ENCODE assay signal across 9 cellular contexts in the genomic region with DNA sequence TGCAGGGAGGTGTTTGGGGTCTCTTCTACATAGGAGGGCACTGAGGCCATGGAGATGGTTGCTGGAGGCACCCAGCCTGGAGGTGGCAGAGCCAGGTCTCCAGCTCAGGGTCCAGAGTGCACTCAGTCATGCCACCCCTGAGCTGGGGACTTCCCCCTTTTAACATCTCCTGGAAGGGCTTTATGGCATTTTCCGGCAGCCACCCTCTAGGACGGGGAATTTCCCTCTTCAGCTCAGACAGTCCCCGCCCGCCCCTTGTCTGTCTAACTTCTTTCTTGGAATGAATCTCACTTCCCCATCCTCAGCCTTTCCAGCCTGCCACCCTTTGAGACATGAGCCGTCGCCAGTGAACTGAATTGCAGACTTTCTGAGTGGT. TPM values are rescaled to one million over a fixed set of nuclear protein-coding genes. Genes with fewer than 3 reads are reported as not detected.
DNase-seq lines count a peak whose midpoint lies in the region; ATAC-seq and TF ChIP-seq lines count a peak whose summit lies in the region.
"Had no signal": no experiment of that assay in that cellular context is flagged by ENCODE, and none has a peak within 500 bp of the region (broad histone marks: within the 10 kb centered on the region; RNA-seq: fewer than 3 reads in every experiment).

No MANE protein-coding gene starts in this region.

- no peaks in the 10 kb centered on the region for H3K4me1 Mint-ChIP-seq in CD8-positive, alpha-beta memory T cell
- H3K4me1 Mint-ChIP-seq: activated naive CD4-positive, alpha-beta T cell treated with anti-CD3 and anti-CD28 coated beads, Interleukin-2, amount 50 U/mL, for 24 hours had no signal

- POLR2A ChIA-PET in CD8-positive, alpha-beta memory T cell (lab: Charles Lee): no interaction called here

- no peak overlapping the region for H3K4me2 ChIP-seq in osteoblast (ENCODE audit: insufficient read depth, low read length)

- no peaks in the 10 kb centered on the region for H3K9me3 Mint-ChIP-seq in CD8-positive, alpha-beta memory T cell
- H3K9me3 Mint-ChIP-seq: activated naive CD4-positive, alpha-beta T cell treated with anti-CD3 and anti-CD28 coated beads, Interleukin-2, amount 50 U/mL, for 24 hours had no signal

- peaks cover 0 to 3% (median 0%) of the 10 kb centered on the region in 3 donors for H3K36me3 Mint-ChIP-seq in CD8-positive, alpha-beta memory T cell
- H3K36me3 Mint-ChIP-seq: activated naive CD4-positive, alpha-beta T cell treated with anti-CD3 and anti-CD28 coated beads, Interleukin-2, amount 50 U/mL, for 24 hours had no signal

- no peak overlapping the region for H3K27ac Mint-ChIP-seq in CD8-positive, alpha-beta memory T cell
- H3K27ac Mint-ChIP-seq: activated naive CD4-positive, alpha-beta T cell treated with anti-CD3 and anti-CD28 coated beads, Interleukin-2, amount 50 U/mL, for 24 hours had no signal

- TF ChIP-seq CTCF in osteoblast (IDR thresholded peaks at IDR 0.05; ENCODE audit: extremely low read depth, low read depth, low read length): no peak

- H3K79me2 ChIP-seq in osteoblast (ENCODE audit: insufficient read depth, low read length): no peaks in the 10 kb centered on the region

- H3K27me3 ChIP-seq in osteoblast (ENCODE audit: insufficient read depth, low read length): peaks cover 47% of the 10 kb centered on the region
- H3K27me3 ChIP-seq in CD8-positive, alpha-beta memory T cell (ENCODE audit: insufficient read depth, low read length, poor library complexity, severe bottlenecking): no peaks in the 10 kb centered on the region

- H3K4me3 ChIP-seq in osteoblast (ENCODE audit: insufficient read depth, low read length): no peak overlapping the region
- H3K4me3 ChIP-seq in CD8-positive, alpha-beta memory T cell (ENCODE audit: low read length): no peak overlapping the region

- DNase-seq in activated CD4-positive, CD25-positive, alpha-beta regulatory T cell treated with anti-CD3 and anti-CD28 coated beads, Interleukin-2, amount 50 U/mL, for 72 hours: peak; percentile 52
- DNase-seq in osteoblast (ENCODE audit: insufficient read length, low spot score, missing footprints) (peak; percentile 31), foreskin melanocyte (no peak), DMS53 (lab: John Stamatoyannopoulos, UW) (no peak), NCI-H2196 (lab: John Stamatoyannopoulos, UW; ENCODE audit: unreplicated experiment) (no peak)
- no peak for DNase-seq in CD8-positive, alpha-beta memory T cell

- H3K27ac ChIP-seq in osteoblast (ENCODE audit: low read depth, low read length): no peak overlapping the region
- no peak overlapping the region for H3K27ac ChIP-seq in CD8-positive, alpha-beta memory T cell (ENCODE audit: low read depth, low read length)

- no peaks in the 10 kb centered on the region for H3K36me3 ChIP-seq in osteoblast (ENCODE audit: insufficient read depth, low read length)
- no peaks in the 10 kb centered on the region for H3K36me3 ChIP-seq in CD8-positive, alpha-beta memory T cell (ENCODE audit: insufficient read depth, low read length)

- no peak overlapping the region for H2AFZ ChIP-seq in osteoblast (ENCODE audit: low read length)

- H3K4me1 ChIP-seq in osteoblast (ENCODE audit: insufficient read depth, low read length): peaks cover 43% of the 10 kb centered on the region
- H3K4me1 ChIP-seq in CD8-positive, alpha-beta memory T cell (ENCODE audit: insufficient read depth, low read length): no peaks in the 10 kb centered on the region

- H4K20me1 ChIP-seq in osteoblast (ENCODE audit: insufficient read depth, low read length): peaks cover 12% of the 10 kb centered on the region

- H3K9me3 ChIP-seq in osteoblast (ENCODE audit: low read depth, low read length): no peaks in the 10 kb centered on the region
- H3K9me3 ChIP-seq in CD8-positive, alpha-beta memory T cell (ENCODE audit: low read length): no peaks in the 10 kb centered on the region

- peak; percentile 42 for ATAC-seq in GM18520 (IDR thresholded peaks at IDR 0.05; ENCODE audit: unreplicated experiment)
- peak; percentile 71 for ATAC-seq in HG02798 (IDR thresholded peaks at IDR 0.05; ENCODE audit: poor library complexity, unreplicated experiment)

- CTCF ChIA-PET in CD8-positive, alpha-beta memory T cell (lab: Charles Lee): interaction anchor here (1.3 to 1.5 kb wide), 3 partner anchors 18 to 191 kb away, joined by 4 to 5 read pairs (median 5); no protein-coding TSS in a partner anchor

- H3K27me3 Mint-ChIP-seq in CD8-positive, alpha-beta memory T cell: peaks cover 15 to 20% of the 10 kb centered on the region in 2 donors
- H3K27me3 Mint-ChIP-seq: activated naive CD4-positive, alpha-beta T cell treated with anti-CD3 and anti-CD28 coated beads, Interleukin-2, amount 50 U/mL, for 24 hours had no signal

- H3K4me3 Mint-ChIP-seq in CD8-positive, alpha-beta memory T cell: no peak overlapping the region
- H3K4me3 Mint-ChIP-seq: activated naive CD4-positive, alpha-beta T cell treated with anti-CD3 and anti-CD28 coated beads, Interleukin-2, amount 50 U/mL, for 24 hours had no signal

RNA-seq across cellular contexts. Expression of a gene that starts 49.9 kb away (rescaled TPM):
- total RNA-seq in osteoblast: 8.0 and 29.3 TPM in 2 replicates
- total RNA-seq in CD8-positive, alpha-beta memory T cell: not detected
- polyA plus RNA-seq in CD8-positive, alpha-beta memory T cell: 0.07 TPM

Comparison
In these comparisons a context has a peak if more than half of its experiments do, and no peak if none do; other contexts are left out.
1. DNase-seq: peak in activated CD4-positive, CD25-positive, alpha-beta regulatory T cell treated with anti-CD3 and anti-CD28 coated beads, Interleukin-2, amount 50 U/mL, for 72 hours (single experiment) and osteoblast (single experiment); none in foreskin melanocyte (single experiment), DMS53 (single experiment), CD8-positive, alpha-beta memory T cell (0 of 5) and NCI-H2196 (single experiment).